ENCODE assay signal across 24 cellular contexts in the genomic region with DNA sequence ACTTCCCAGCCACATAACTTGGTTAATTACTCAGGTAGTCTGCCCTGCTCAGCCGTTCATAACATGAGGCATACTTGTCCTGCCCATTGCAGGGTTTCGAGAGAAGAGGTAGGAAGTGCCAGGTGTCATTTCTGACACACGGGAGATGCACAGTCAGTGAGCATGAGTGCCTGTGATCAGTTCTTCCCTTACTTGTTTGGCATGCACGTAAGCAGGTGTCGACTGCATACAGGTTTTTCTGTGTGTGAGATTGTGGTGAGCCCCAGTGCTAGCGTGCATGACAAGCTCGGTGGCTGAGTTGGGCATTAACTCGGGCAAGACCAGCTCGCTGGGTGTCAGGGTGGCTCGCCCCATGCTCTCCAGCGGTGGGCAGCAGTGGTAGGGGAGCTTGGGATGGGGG. TPM values are rescaled to one million over a fixed set of nuclear protein-coding genes. Genes with fewer than 3 reads are reported as not detected.
DNase-seq lines count a peak whose midpoint lies in the region; ATAC-seq, FAIRE-seq and TF ChIP-seq lines count a peak whose summit lies in the region.
"Had no signal": no experiment of that assay in that cellular context is flagged by ENCODE, and none has a peak within 500 bp of the region (broad histone marks: within the 10 kb centered on the region; RNA-seq: fewer than 3 reads in every experiment).

No MANE protein-coding gene starts in this region.

- H3K4me1 Mint-ChIP-seq in activated CD8-positive, alpha-beta memory T cell treated with anti-CD3 and anti-CD28 coated beads, Interleukin-2, amount 10 ng/mL, durations not matched to agents 7 days and 5 days = peaks cover 38% of the 10 kb centered on the region
- no peaks in the 10 kb centered on the region for H3K4me1 Mint-ChIP-seq in progenitor cell of endocrine pancreas (ENCODE audit: low read depth)
- H3K4me1 Mint-ChIP-seq: WTC11 had no signal

- no peak for FAIRE-seq in D721Med (lab: Jason Lieb, UNC)
- FAIRE-seq: A549, GM12892, K562 had no signal

- H3K36me3 Mint-ChIP-seq in activated CD8-positive, alpha-beta memory T cell treated with anti-CD3 and anti-CD28 coated beads, Interleukin-2, amount 10 ng/mL, durations not matched to agents 7 days and 5 days = peaks cover 68% of the 10 kb centered on the region
- H3K36me3 Mint-ChIP-seq in progenitor cell of endocrine pancreas (ENCODE audit: insufficient read depth) = peaks cover 43% of the 10 kb centered on the region

- H3K27me3 Mint-ChIP-seq in activated CD8-positive, alpha-beta memory T cell treated with anti-CD3 and anti-CD28 coated beads, Interleukin-2, amount 10 ng/mL, durations not matched to agents 7 days and 5 days = no peaks in the 10 kb centered on the region
- no peaks in the 10 kb centered on the region for H3K27me3 Mint-ChIP-seq in progenitor cell of endocrine pancreas
- H3K27me3 Mint-ChIP-seq: central memory CD8-positive, alpha-beta T cell had no signal

- no peak for DNase-seq in activated CD8-positive, alpha-beta memory T cell treated with anti-CD3 and anti-CD28 coated beads, Interleukin-2, amount 10 ng/mL, durations not matched to agents 7 days and 5 days
- no peak for DNase-seq in activated CD8-positive, alpha-beta memory T cell treated with anti-CD3 and anti-CD28 coated beads, Interleukin-2, amount 50 U/mL, for 48 hours
- DNase-seq in progenitor cell of endocrine pancreas (ENCODE audit: low spot score, unreplicated experiment) = no peak
- no peak for DNase-seq in D721Med (ENCODE audit: insufficient read length, low spot score)
- no peak for DNase-seq in HK-2 (ENCODE audit: unreplicated experiment)
- no peak for DNase-seq in AG20443 (ENCODE audit: low spot score)
- DNase-seq: activated CD8-positive, alpha-beta memory T cell treated with anti-CD3 and anti-CD28 coated beads for 24 hours; activated naive CD8-positive, alpha-beta T cell treated with anti-CD3 and anti-CD28 coated beads, Interleukin-2, amount 10 ng/mL, durations not matched to agents 7 days and 5 days; COR-L47; DND-41; HCEC 1CT; hippocampal formation; NCI-H146; NCI-H524; stimulated activated CD4-positive, alpha-beta T cell treated with anti-CD3 and anti-CD28 coated beads, Interleukin-15, amount 100 ng/mL, for 24 hours; substantia nigra; T-helper 9 cell had no signal

- TF ChIP-seq CTCF in progenitor cell of endocrine pancreas (IDR thresholded peaks at IDR 0.05; ENCODE audit: unreplicated experiment) = no peak
- TF ChIP-seq CTCF in D721Med (IDR thresholded peaks at IDR 0.05; ENCODE audit: insufficient read depth, missing control alignments) = no peak

- no peaks in the 10 kb centered on the region for H3K9me3 Mint-ChIP-seq in activated CD8-positive, alpha-beta memory T cell treated with anti-CD3 and anti-CD28 coated beads, Interleukin-2, amount 10 ng/mL, durations not matched to agents 7 days and 5 days (ENCODE audit: low read depth)
- H3K9me3 Mint-ChIP-seq in progenitor cell of endocrine pancreas (ENCODE audit: low read depth) = no peaks in the 10 kb centered on the region
- H3K9me3 Mint-ChIP-seq: activated naive CD8-positive, alpha-beta T cell treated with anti-CD3 and anti-CD28 coated beads, Interleukin-2, amount 10 ng/mL, durations not matched to agents 7 days and 5 days; central memory CD8-positive, alpha-beta T cell; WTC11 had no signal

- peak overlapping the region; percentile 17 for H3K27ac Mint-ChIP-seq in activated CD8-positive, alpha-beta memory T cell treated with anti-CD3 and anti-CD28 coated beads, Interleukin-2, amount 10 ng/mL, durations not matched to agents 7 days and 5 days
- H3K27ac Mint-ChIP-seq in progenitor cell of endocrine pancreas = peak overlapping the region; percentile 73
- H3K27ac Mint-ChIP-seq: WTC11 had no signal

- ATAC-seq in activated CD8-positive, alpha-beta memory T cell treated with anti-CD3 and anti-CD28 coated beads, Interleukin-2, amount 10 ng/mL, durations not matched to agents 7 days and 5 days = no peak
- peak; percentile 42 for ATAC-seq in HG02759 (IDR thresholded peaks at IDR 0.05; ENCODE audit: unreplicated experiment)
- peak; percentile 35 for ATAC-seq in HG03571 (IDR thresholded peaks at IDR 0.05; ENCODE audit: unreplicated experiment)
- ATAC-seq: A549, K562, WTC11 had no signal

- no peak overlapping the region for H3K4me3 Mint-ChIP-seq in activated CD8-positive, alpha-beta memory T cell treated with anti-CD3 and anti-CD28 coated beads, Interleukin-2, amount 10 ng/mL, durations not matched to agents 7 days and 5 days
- H3K4me3 Mint-ChIP-seq in progenitor cell of endocrine pancreas (ENCODE audit: low read depth) = no peak overlapping the region
- H3K4me3 Mint-ChIP-seq: activated naive CD8-positive, alpha-beta T cell treated with anti-CD3 and anti-CD28 coated beads, Interleukin-2, amount 10 ng/mL, durations not matched to agents 7 days and 5 days; WTC11 had no signal

- CTCF ChIA-PET in activated CD8-positive, alpha-beta memory T cell treated with anti-CD3 and anti-CD28 coated beads, Interleukin-2, amount 10 ng/mL, durations not matched to agents 7 days and 5 days (lab: Charles Lee) = no interaction called here

RNA-seq across cellular contexts. Expression of a gene that starts 51.2 kb away (rescaled TPM):
- 1 to 10 TPM in 1 of 2 experiments, under 1 TPM in 1; 0.82 to 1.6 TPM for total RNA-seq in activated CD8-positive, alpha-beta memory T cell treated with anti-CD3 and anti-CD28 coated beads, Interleukin-2, amount 10 ng/mL, durations not matched to agents 7 days and 5 days
- total RNA-seq in progenitor cell of endocrine pancreas = 2.4 and 3.0 TPM in 2 replicates
